ENCODE assay signal across 8 cellular contexts in genomic region chr3:101381809-101382208, GRCh38.
DNase-seq lines count a peak whose midpoint lies in the region; ATAC-seq and TF ChIP-seq lines count a peak whose summit lies in the region.

No MANE protein-coding gene starts in this region.

- no peaks in the 10 kb centered on the region for H3K4me1 ChIP-seq in right lobe of liver

- peak; percentile 48 to 82 (median 72) for ATAC-seq in right lobe of liver
- no peak for ATAC-seq in HG03039 (IDR thresholded peaks at IDR 0.05; ENCODE audit: unreplicated experiment)
- no peak for ATAC-seq in HG03108 (IDR thresholded peaks at IDR 0.05; ENCODE audit: unreplicated experiment)

- no peaks in the 10 kb centered on the region for H3K9me3 ChIP-seq in right lobe of liver

- TF ChIP-seq CTCF in GM12874 (IDR thresholded peaks at IDR 0.05; ENCODE audit: insufficient read depth, low read depth, low read length) (0 out of 2 replicates have a peak, but pooled peaks have one; percentile 3), brain microvascular endothelial cell (IDR thresholded peaks at IDR 0.05; ENCODE audit: low read depth, low read length, missing control alignments) (peak; percentile 33), right lobe of liver (IDR thresholded peaks at IDR 0.05) (peak in 3 of 4 donors; percentile 48 to 55 (median 54))

- no peak overlapping the region for H3K4me3 ChIP-seq in brain microvascular endothelial cell (ENCODE audit: low read depth, low read length)
- H3K4me3 ChIP-seq in right lobe of liver, result no peak overlapping the region

- in situ Hi-C loops in ACHN (cut with HindIII; ENCODE audit: low pct_ligation_motif_present, low pct_unique_long_range_greater_than_20kb, low sequenced_read_pairs) (no loop called here), brain microvascular endothelial cell (cut with HindIII; ENCODE audit: low pct_ligation_motif_present, low sequenced_read_pairs) (no loop called here)

- no peak for TF ChIP-seq POLR2A in right lobe of liver (IDR thresholded peaks at IDR 0.05)

- H3K27ac ChIP-seq in brain microvascular endothelial cell (no peak overlapping the region), right lobe of liver (no peak overlapping the region)

- peak; percentile 49 for DNase-seq in ACHN
- peak; percentile 55 for DNase-seq in NCI-H2196 (lab: John Stamatoyannopoulos, UW; ENCODE audit: unreplicated experiment)
- peak; percentile 5 for DNase-seq in brain microvascular endothelial cell
- no peak for DNase-seq in right lobe of liver
- no peak for DNase-seq in activated gamma-delta T cell (lab: John Stamatoyannopoulos, UW)

- H3K27me3 ChIP-seq in brain microvascular endothelial cell (replicated peaks) (no peaks in the 10 kb centered on the region), right lobe of liver (no peaks in the 10 kb centered on the region)

- intact Hi-C loops in right lobe of liver (cut with DNase I), result no loop called here

- no peaks in the 10 kb centered on the region for H3K36me3 ChIP-seq in brain microvascular endothelial cell (replicated peaks)
- no peaks in the 10 kb centered on the region for H3K36me3 ChIP-seq in right lobe of liver

Comparison
In these comparisons a context has a peak if more than half of its experiments do, and no peak if none do; other contexts are left out.
1. DNase-seq: peak in ACHN (single experiment), NCI-H2196 (single experiment) and brain microvascular endothelial cell (single experiment); none in right lobe of liver (0 of 3) and activated gamma-delta T cell (single experiment).
2. CTCF ChIP-seq: peak in every context shown above with its lines; median percentile 54 in right lobe of liver; 33 in brain microvascular endothelial cell; 3 in GM12874.
3. ATAC-seq: peak in right lobe of liver (4 of 4); none in HG03039 (single experiment) and HG03108 (single experiment).